9 cellular contexts compared by ENCODE assay signal in genomic region chr1:227909923-227910328, GRCh38. TPM values are rescaled to one million over a fixed set of nuclear protein-coding genes. Genes with fewer than 3 reads are reported as not detected.
DNase-seq lines count a peak whose midpoint lies in the region; ATAC-seq, FAIRE-seq and TF ChIP-seq lines count a peak whose summit lies in the region.
"Not testable (repeated sequence)": the region's sequence is repeated elsewhere in the genome, so short reads cannot be mapped to it uniquely, and the experiment has no call there.
"Had no signal": no experiment of that assay in that cellular context is flagged by ENCODE, and none has a peak within 500 bp of the region (broad histone marks: within the 10 kb centered on the region; RNA-seq: fewer than 3 reads in every experiment).

No MANE protein-coding gene starts in this region.

- intact Hi-C loops in right cardiac atrium (cut with DNase I); HepG2 (cut with micrococcal nuclease; ENCODE audit: unreplicated experiment): not testable (repeated sequence)

- not testable (repeated sequence) for TF ChIP-seq EP300 in HepG2 (IDR thresholded peaks at IDR 0.05; ENCODE audit: low read depth in 2 of 2, low read length in 2 of 2); HepG2 (CRISPR knock-in tag; IDR thresholded peaks at IDR 0.05; ENCODE audit: borderline replicate concordance)

- H2BK12ac ChIP-seq in neuronal stem cell (ENCODE audit: low read length), result not testable (repeated sequence)

- not testable (repeated sequence) for TF ChIP-seq RAD21 in HepG2 (CRISPR knock-in tag; IDR thresholded peaks at IDR 0.05)

- H3K27ac ChIP-seq in BLaER1 treated with 17β-estradiol and CSF1 and Interleukin-3, amounts not matched to agents 10 nM and 100 nM, result peak overlapping the region in 6 of 11 experiments; percentile 47 to 78 (median 65); a peak in 6 of 22 replicates
- H3K27ac ChIP-seq in RWPE1 (peak overlapping the region; percentile 70), substantia nigra (ENCODE audit: low read depth, low read length, poor library complexity, severe bottlenecking) (peak overlapping the region; percentile 30)
- H3K27ac ChIP-seq in right cardiac atrium (ENCODE audit: low read length); HepG2 (ENCODE audit: extremely low read length, insufficient read depth, low read length); neuronal stem cell (replicated peaks; ENCODE audit: low read length): not testable (repeated sequence)

- H3K14ac ChIP-seq in neuronal stem cell (ENCODE audit: low read length), result not testable (repeated sequence)

- in situ Hi-C loops in HepG2 (cut with HindIII; ENCODE audit: extremely low pct_ligation_motif_present, low pct_unique_long_range_greater_than_20kb), result not testable (repeated sequence)

- BruUV-seq in HepG2 (replicated peaks; lab: Mats Ljungman, UMichigan), result not testable (repeated sequence)

- H3K4ac ChIP-seq in neuronal stem cell (ENCODE audit: low read length), result not testable (repeated sequence)

- not testable (repeated sequence) for H4K20me1 ChIP-seq in BLaER1 treated with 17β-estradiol and CSF1 and Interleukin-3, amounts not matched to agents 10 nM and 100 nM; HepG2 (ENCODE audit: insufficient read depth, low read length)

- H3K27me3 ChIP-seq in BLaER1 treated with 17β-estradiol and CSF1 and Interleukin-3, amounts not matched to agents 10 nM and 100 nM; bronchial epithelial cell (ENCODE audit: control insufficient read depth, insufficient read depth, low read length); right cardiac atrium (ENCODE audit: control insufficient read depth, insufficient read depth); neuronal stem cell (ENCODE audit: control insufficient read depth in 3 of 3, insufficient read depth in 3 of 3, low read depth in 1 of 3, low read length in 3 of 3): not testable (repeated sequence)
- peaks cover 0 to 34% of the 10 kb centered on the region in 2 experiments; a peak in 3 of 5 replicates for H3K27me3 ChIP-seq in HepG2 (ENCODE audit: control insufficient read depth in 1 of 2, insufficient read depth in 2 of 2, low read length in 2 of 2)

- CTCF ChIA-PET in RWPE1 (lab: Yijun Ruan, JAX), result interaction anchor here (1.7 kb wide), 1 partner anchor 104 kb away, joined by 11 read pairs; no protein-coding TSS in a partner anchor
- CTCF ChIA-PET in HepG2 (lab: Yijun Ruan, JAX; ENCODE audit: low intra/inter-chr PET ratio, low total read pairs), result not testable (repeated sequence)

- not testable (repeated sequence) for H3K23ac ChIP-seq in neuronal stem cell (ENCODE audit: low read depth, low read length, poor library complexity)

- TF ChIP-seq CTCF in RWPE1 (conservative IDR thresholded peaks at IDR 0.05; ENCODE audit: low read depth); bronchial epithelial cell (IDR thresholded peaks at IDR 0.05; ENCODE audit: insufficient read depth, low read length, severe bottlenecking); HepG2 (CRISPR knock-in tag; IDR thresholded peaks at IDR 0.05): not testable (repeated sequence)

- peak overlapping the region in 10 of 11 experiments; percentile 31 to 62 (median 56); a peak in 18 of 22 replicates for H3K4me2 ChIP-seq in BLaER1 treated with 17β-estradiol and CSF1 and Interleukin-3, amounts not matched to agents 10 nM and 100 nM
- not testable (repeated sequence) for H3K4me2 ChIP-seq in HepG2 (ENCODE audit: low read depth, low read length); neuronal stem cell (ENCODE audit: insufficient read depth, low read length, poor library complexity, severe bottlenecking)

- not testable (repeated sequence) for H3K36me3 ChIP-seq in BLaER1 treated with 17β-estradiol and CSF1 and Interleukin-3, amounts not matched to agents 10 nM and 100 nM; bronchial epithelial cell (ENCODE audit: control insufficient read depth, insufficient read depth, low read length); HepG2 (replicated peaks in 1 of 2; ENCODE audit: control insufficient read depth in 1 of 2, insufficient read depth in 2 of 2, low read length in 2 of 2); neuronal stem cell (replicated peaks in 1 of 2; ENCODE audit: control insufficient read depth in 2 of 2, insufficient read depth in 2 of 2, low read length in 2 of 2)

- H2BK15ac ChIP-seq in neuronal stem cell (ENCODE audit: low read length), result not testable (repeated sequence)

- peak overlapping the region in 3 of 11 experiments; percentile 16 to 34 (median 31); a peak in 6 of 22 replicates for H3K9ac ChIP-seq in BLaER1 treated with 17β-estradiol and CSF1 and Interleukin-3, amounts not matched to agents 10 nM and 100 nM
- not testable (repeated sequence) for H3K9ac ChIP-seq in HepG2 (ENCODE audit: insufficient read depth, low read depth, low read length); neuronal stem cell (ENCODE audit: low read depth, low read length, poor library complexity)

- H4K91ac ChIP-seq in neuronal stem cell (ENCODE audit: low read depth, low read length, poor library complexity), result not testable (repeated sequence)

- not testable (repeated sequence) for TF ChIP-seq POLR2A in HepG2 (IDR thresholded peaks at IDR 0.05; ENCODE audit: insufficient read depth in 1 of 2, low read depth in 2 of 2, low read length in 2 of 2)

- H4K8ac ChIP-seq in neuronal stem cell (ENCODE audit: low read depth, low read length), result not testable (repeated sequence)

- not testable (repeated sequence) for H2AK5ac ChIP-seq in neuronal stem cell (ENCODE audit: low read depth, low read length)

- H2AFZ ChIP-seq in HepG2 (ENCODE audit: low read length), result not testable (repeated sequence)
- H2AFZ ChIP-seq in neuronal stem cell (ENCODE audit: low read length), result peak overlapping the region; percentile 76

- ATAC-seq in esophagus mucosa, result peak; percentile 45
- ATAC-seq in right cardiac atrium, HepG2: not testable (repeated sequence)

- POLR2A ChIA-PET in RWPE1 (lab: Yijun Ruan, JAX; ENCODE audit: low non-redundant PET); HepG2 (lab: Yijun Ruan, JAX): not testable (repeated sequence)

- not testable (repeated sequence) for H3K18ac ChIP-seq in neuronal stem cell (ENCODE audit: low read length)

- 62% methylated on average over 8 of the region's 8 CpGs for WGBS in right cardiac atrium
- whole genome bisulfite sequencing in HepG2 (ENCODE audit: low lambda C conversion rate), result 17% methylated on average over 5 of the region's 8 CpGs
- no CpG with 5 or more reads among the region's 8 CpGs for WGBS in neuronal stem cell (ENCODE audit: extremely low coverage in 2 of 2, insufficient read length in 2 of 2, insufficient replicate concordance in 1 of 2), 2 donors

- not testable (repeated sequence) for H2BK120ac ChIP-seq in neuronal stem cell (ENCODE audit: low read depth, low read length)

- not testable (repeated sequence) for H3K79me2 ChIP-seq in HepG2 (ENCODE audit: insufficient read depth, low read length)

- H2BK5ac ChIP-seq in neuronal stem cell (ENCODE audit: low read length), result not testable (repeated sequence)

- H3K4me1 ChIP-seq in BLaER1 treated with 17β-estradiol and CSF1 and Interleukin-3, amounts not matched to agents 10 nM and 100 nM, result peaks cover 5 to 34% (median 24%) of the 10 kb centered on the region in 10 experiments; a peak in 17 of 20 replicates
- not testable (repeated sequence) for H3K4me1 ChIP-seq in right cardiac atrium (ENCODE audit: control insufficient read depth, insufficient read depth, low read length); HepG2 (ENCODE audit: insufficient read depth, low read length)
- H3K4me1 ChIP-seq in neuronal stem cell (ENCODE audit: control insufficient read depth in 2 of 2, insufficient read depth in 1 of 2, low read depth in 1 of 2, low read length in 2 of 2), result peaks cover 32 to 37% of the 10 kb centered on the region in 2 donors

- not testable (repeated sequence) for H3K9me3 ChIP-seq in BLaER1 treated with 17β-estradiol and CSF1 and Interleukin-3, amounts not matched to agents 10 nM and 100 nM (replicated peaks in 1 of 11); right cardiac atrium (ENCODE audit: control insufficient read depth, low read length); HepG2 (ENCODE audit: low read length); neuronal stem cell (replicated peaks in 1 of 2; ENCODE audit: control insufficient read depth in 2 of 2, insufficient read depth in 1 of 2, low read depth in 1 of 2, low read length in 2 of 2)

- not testable (repeated sequence) for DNase-seq in RWPE1 (ENCODE audit: low spot score); HepG2 (ENCODE audit: low spot score); neuronal stem cell (ENCODE audit: low spot score); substantia nigra (lab: John Stamatoyannopoulos, UW)
- DNase-seq in bronchial epithelial cell (ENCODE audit: low read depth), result peak; percentile 24
- peak in 2 of 3 donors; percentile 26 to 49 for DNase-seq in right cardiac atrium

- not testable (repeated sequence) for H3K79me1 ChIP-seq in neuronal stem cell (ENCODE audit: low read depth, low read length)

- FAIRE-seq in bronchial epithelial cell (lab: Jason Lieb, UNC); HepG2 (lab: Jason Lieb, UNC): not testable (repeated sequence)

- not testable (repeated sequence) for H3K4me3 ChIP-seq in BLaER1 treated with 17β-estradiol and CSF1 and Interleukin-3, amounts not matched to agents 10 nM and 100 nM; bronchial epithelial cell (ENCODE audit: low read depth, low read length); right cardiac atrium (ENCODE audit: low read length); HepG2 (replicated peaks in 1 of 3; ENCODE audit: insufficient read depth in 1 of 3, low read depth in 2 of 3, low read length in 3 of 3); neuronal stem cell (ENCODE audit: low read length in 2 of 2)

RNA-seq across cellular contexts. Expression of gene WNT9A, which starts 37.8 kb away (rescaled TPM):
- 4.2 and 7.3 TPM in 2 replicates for total RNA-seq in bronchial epithelial cell
- total RNA-seq in esophagus mucosa, result 3.1 TPM
- total RNA-seq in right cardiac atrium, result 1 to 10 TPM in 2 of 4 donors, under 1 TPM in 2; 0.60 to 1.8 (median 1.2) TPM
- 0.63 TPM for polyA plus RNA-seq in right cardiac atrium
- total RNA-seq in HepG2 (2016; rRNA removed; fragmentation: Illumina TruSeq; extraction: Trizol), result 0.04 TPM in 2 replicates
- total RNA-seq in HepG2 (2016; cell fraction: cytosol; rRNA removed; fragmentation: Illumina TruSeq; extraction: Trizol; ENCODE audit: low read depth), result not detected in 2 replicates
- total RNA-seq in HepG2 (2016; cell fraction: insoluble cytoplasmic fraction; rRNA removed; fragmentation: Illumina TruSeq; extraction: Trizol), result 0.04 TPM in 1 of 2 replicates, not detected in the other
- not detected in 2 replicates for total RNA-seq in HepG2 (2016; cell fraction: membrane; rRNA removed; fragmentation: Illumina TruSeq; extraction: Trizol)
- total RNA-seq in HepG2 (2016; cell fraction: nucleus; rRNA removed; fragmentation: Illumina TruSeq; extraction: Trizol), result not detected in 2 replicates
- not detected in 2 replicates for polyA plus RNA-seq in HepG2 (2011; rRNA removed)
- polyA plus RNA-seq in HepG2 (2011; cell fraction: cytosol; rRNA removed), result 0.04 TPM in 1 of 2 replicates, not detected in the other
- 0.06 and 0.07 TPM in 2 replicates for polyA plus RNA-seq in HepG2 (2011; cell fraction: nucleus; rRNA removed)
- polyA plus RNA-seq in HepG2 (2012), result 0.04 TPM in 1 of 2 replicates, not detected in the other
- polyA plus RNA-seq in HepG2 (2016; cell fraction: cytosol; fragmentation: Illumina TruSeq; extraction: Trizol; ENCODE audit: low read depth), result not detected in 2 replicates
- polyA plus RNA-seq in HepG2 (2016; cell fraction: insoluble cytoplasmic fraction; fragmentation: Illumina TruSeq; extraction: Trizol; ENCODE audit: low read depth), result not detected in 2 replicates
- not detected in 2 replicates for polyA plus RNA-seq in HepG2 (2016; cell fraction: membrane; fragmentation: Illumina TruSeq; extraction: Trizol; ENCODE audit: low read depth)
- not detected in 2 replicates for polyA plus RNA-seq in HepG2 (2016; cell fraction: nucleus; fragmentation: Illumina TruSeq; extraction: Trizol; ENCODE audit: insufficient read depth, low read depth)
- polyA minus RNA-seq in HepG2 (2011; rRNA and poly(A)+ RNA removed; ENCODE audit: low replicate concordance), result 0.04 and 2.6 TPM in 2 replicates
- not detected in 2 replicates for polyA minus RNA-seq in HepG2 (2011; cell fraction: cytosol; rRNA and poly(A)+ RNA removed)
- not detected in 2 replicates for polyA minus RNA-seq in HepG2 (2011; cell fraction: nucleus; rRNA and poly(A)+ RNA removed)
- polyA plus RNA-seq in neuronal stem cell (2013, experiment 1 of 2), result 0.61 TPM
- 0.69 TPM for polyA plus RNA-seq in neuronal stem cell (2013, experiment 2 of 2)
- polyA plus RNA-seq: CD4-positive, CD25-positive, alpha-beta regulatory T cell had no signal
